8 cellular contexts compared by ENCODE assay signal in genomic region chr1:1273535-1274298, GRCh38. TPM values are rescaled to one million over a fixed set of nuclear protein-coding genes. Genes with fewer than 3 reads are reported as not detected.
A peak's percentile ranks its signal among the peaks of the same experiment; 100 is the strongest.
DNase-seq lines count a peak whose midpoint lies in the region; ATAC-seq and TF ChIP-seq lines count a peak whose summit lies in the region.

UBE2J2 (minus strand) TSS chr1:1273854; CDS start chr1:1267992, 5,862 bp downstream.

- H2BK15ac ChIP-seq in neuronal stem cell (ENCODE audit: low read length), result peak within 1 kb of the TSS; percentile 96

- H3K4me2 ChIP-seq in GM23338 (peak within 1 kb of the TSS; percentile 92), neuronal stem cell (ENCODE audit: insufficient read depth, low read length, poor library complexity, severe bottlenecking) (peak within 1 kb of the TSS; percentile 93)

- no peak within 1 kb of the TSS for H3K27ac ChIP-seq in GM23338 (ENCODE audit: low read depth)
- peak within 1 kb of the TSS; percentile 87 for H3K27ac ChIP-seq in SJSA1
- peak within 1 kb of the TSS; percentile 22 for H3K27ac ChIP-seq in neuronal stem cell (replicated peaks; ENCODE audit: low read length)
- peak within 1 kb of the TSS; percentile 60 for H3K27ac ChIP-seq in subcutaneous abdominal adipose tissue (ENCODE audit: low read depth, low read length)

- peaks cover 19% of the 10 kb centered on the region for H3K79me1 ChIP-seq in neuronal stem cell (ENCODE audit: low read depth, low read length)

- H3K9me3 Mint-ChIP-seq in GM23338, result peaks cover 3% of the 10 kb centered on the region; the same call in 1 of the 3 replicates

- H3K4me3 ChIP-seq in GM23338 (peak within 1 kb of the TSS; percentile 90), SJSA1 (peak within 1 kb of the TSS; percentile 100), neuronal stem cell (ENCODE audit: low read length in 2 of 2) (peak within 1 kb of the TSS; percentile 88 to 97), subcutaneous abdominal adipose tissue (ENCODE audit: low read depth in 1 of 5, low read length in 5 of 5) (peak within 1 kb of the TSS; percentile 66 to 90 (median 84))

- H4K8ac ChIP-seq in neuronal stem cell (ENCODE audit: low read depth, low read length), result peak within 1 kb of the TSS; percentile 98

- H3K36me3 Mint-ChIP-seq in GM23338 (ENCODE audit: low read depth), result peaks cover 11% of the 10 kb centered on the region; the same call in 2 of the 3 replicates

- peak within 1 kb of the TSS; percentile 88 for H3K4me3 Mint-ChIP-seq in GM23338

- H3K27me3 ChIP-seq in GM23338 (ENCODE audit: insufficient read depth), result no peaks in the 10 kb centered on the region
- H3K27me3 ChIP-seq in SJSA1 (replicated peaks), result no peaks in the 10 kb centered on the region
- no peaks in the 10 kb centered on the region for H3K27me3 ChIP-seq in neuronal stem cell (ENCODE audit: control insufficient read depth in 3 of 3, insufficient read depth in 3 of 3, low read depth in 1 of 3, low read length in 3 of 3)
- no peaks in the 10 kb centered on the region for H3K27me3 ChIP-seq in subcutaneous abdominal adipose tissue (ENCODE audit: control insufficient read depth in 5 of 5, insufficient read depth in 4 of 5, low read length in 5 of 5)

- ATAC-seq in GM23338, result peak; percentile 90

- H4K91ac ChIP-seq in neuronal stem cell (ENCODE audit: low read depth, low read length, poor library complexity), result peak within 1 kb of the TSS; percentile 92

- H3K36me3 ChIP-seq in GM23338 (ENCODE audit: insufficient read depth) (no peaks in the 10 kb centered on the region), SJSA1 (peaks cover 46% of the 10 kb centered on the region), neuronal stem cell (replicated peaks in 1 of 2; ENCODE audit: control insufficient read depth in 2 of 2, insufficient read depth in 2 of 2, low read length in 2 of 2) (peaks cover 10 to 34% of the 10 kb centered on the region in 2 donors), subcutaneous abdominal adipose tissue (ENCODE audit: control insufficient read depth in 5 of 5, insufficient read depth in 5 of 5, low read length in 5 of 5) (peaks cover 0 to 5% (median 0%) of the 10 kb centered on the region in 5 donors)

- H3K27ac Mint-ChIP-seq in GM23338, result peak within 1 kb of the TSS; percentile 82

- H3K9ac ChIP-seq in neuronal stem cell (ENCODE audit: low read depth, low read length, poor library complexity), result peak within 1 kb of the TSS; percentile 96
- peak within 1 kb of the TSS; percentile 50 to 97 (median 95) for H3K9ac ChIP-seq in subcutaneous abdominal adipose tissue (ENCODE audit: low read length in 5 of 5)

- H3F3A ChIP-seq in GM23338 (replicated peaks; ENCODE audit: low read depth), result no peaks in the 10 kb centered on the region

- peak within 1 kb of the TSS; percentile 99 for H3K23ac ChIP-seq in neuronal stem cell (ENCODE audit: low read depth, low read length, poor library complexity)

- peak; percentile 67 for DNase-seq in DMS79 (lab: John Stamatoyannopoulos, UW)
- DNase-seq in GM23338 (ENCODE audit: low spot score), result peak; percentile 96
- peak; percentile 79 for DNase-seq in M059J (ENCODE audit: low read depth)
- DNase-seq in SJSA1 (ENCODE audit: low read depth in 1 of 2, low spot score in 2 of 2), result peak; percentile 82 to 95
- peak; percentile 86 to 92 (median 90) for DNase-seq in activated naive CD4-positive, alpha-beta T cell (lab: John Stamatoyannopoulos, UW)
- DNase-seq in foreskin melanocyte, result peak; percentile 63
- peak; percentile 91 for DNase-seq in neuronal stem cell (ENCODE audit: low spot score)

- peak within 1 kb of the TSS; percentile 95 for H2BK12ac ChIP-seq in neuronal stem cell (ENCODE audit: low read length)

- peak within 1 kb of the TSS; percentile 88 for H2AFZ ChIP-seq in GM23338
- peak within 1 kb of the TSS; percentile 98 for H2AFZ ChIP-seq in neuronal stem cell (ENCODE audit: low read length)

- H2BK5ac ChIP-seq in neuronal stem cell (ENCODE audit: low read length), result peak within 1 kb of the TSS; percentile 90

- H3K14ac ChIP-seq in neuronal stem cell (ENCODE audit: low read length), result peak within 1 kb of the TSS; percentile 98

- H3K9me3 ChIP-seq in SJSA1 (replicated peaks) (no peaks in the 10 kb centered on the region; the same call in 1 of the 2 replicates), neuronal stem cell (replicated peaks in 1 of 2; ENCODE audit: control insufficient read depth in 2 of 2, insufficient read depth in 1 of 2, low read depth in 1 of 2, low read length in 2 of 2) (peaks cover 0 to 2% of the 10 kb centered on the region in 2 donors), subcutaneous abdominal adipose tissue (ENCODE audit: control insufficient read depth in 5 of 5, low read length in 5 of 5) (no peaks in the 10 kb centered on the region)

- peaks cover 40% of the 10 kb centered on the region for H3K79me2 ChIP-seq in GM23338 (replicated peaks; ENCODE audit: insufficient read depth)

- H3K4ac ChIP-seq in neuronal stem cell (ENCODE audit: low read length), result peak within 1 kb of the TSS; percentile 89

- peak within 1 kb of the TSS; percentile 100 for H3K18ac ChIP-seq in neuronal stem cell (ENCODE audit: low read length)

- peaks cover 18% of the 10 kb centered on the region for H4K20me1 ChIP-seq in GM23338 (replicated peaks; ENCODE audit: insufficient read depth)

- no CpG with 5 or more reads among the region's 103 CpGs for WGBS in neuronal stem cell (ENCODE audit: extremely low coverage in 2 of 2, insufficient read length in 2 of 2, insufficient replicate concordance in 1 of 2), 2 donors

- H3K27me3 Mint-ChIP-seq in GM23338 (ENCODE audit: insufficient read depth, low read depth, poor library complexity), result peaks cover 14% of the 10 kb centered on the region

- H2BK120ac ChIP-seq in neuronal stem cell (ENCODE audit: low read depth, low read length), result peak within 1 kb of the TSS; percentile 87

- peak within 1 kb of the TSS; percentile 99 for H2AK5ac ChIP-seq in neuronal stem cell (ENCODE audit: low read depth, low read length)

- peaks cover 25% of the 10 kb centered on the region for H3K4me1 Mint-ChIP-seq in GM23338

- H3K4me1 ChIP-seq in GM23338 (ENCODE audit: insufficient read depth), result no peaks in the 10 kb centered on the region; the same call in 1 of the 2 replicates
- peaks cover 66% of the 10 kb centered on the region for H3K4me1 ChIP-seq in SJSA1 (replicated peaks)
- H3K4me1 ChIP-seq in neuronal stem cell (ENCODE audit: control insufficient read depth in 2 of 2, insufficient read depth in 1 of 2, low read depth in 1 of 2, low read length in 2 of 2), result peaks cover 14 to 20% of the 10 kb centered on the region in 2 donors
- H3K4me1 ChIP-seq in subcutaneous abdominal adipose tissue (ENCODE audit: control insufficient read depth in 5 of 5, insufficient read depth in 5 of 5, low read length in 5 of 5), result peaks cover 15 to 46% (median 44%) of the 10 kb centered on the region in 5 donors

- TF ChIP-seq CTCF in GM23338 (conservative IDR thresholded peaks at IDR 0.05; ENCODE audit: low read depth in 2 of 2), result no peak

- no peaks in the 10 kb centered on the region for H3K9me2 ChIP-seq in GM23338 (ENCODE audit: insufficient read depth)

TF ChIP-seq in GM23338, 12 proteins besides CTCF, POLR2A, EP300 and RAD21 (continues in another document):
- no peak for TF ChIP-seq EZH2phosphoT487 (IDR thresholded peaks at IDR 0.05; ENCODE audit: unreplicated experiment)
- no peak for TF ChIP-seq REST (IDR thresholded peaks at IDR 0.05; ENCODE audit: unreplicated experiment)
- TF ChIP-seq ETS1 (IDR thresholded peaks at IDR 0.05), result peak; percentile 88
- no peak for TF ChIP-seq ZNF331 (CRISPR knock-in tag; IDR thresholded peaks at IDR 0.05; ENCODE audit: low read depth)
- peak; percentile 72 for TF ChIP-seq POLR2AphosphoS5 (IDR thresholded peaks at IDR 0.05; ENCODE audit: low read depth)
- TF ChIP-seq STAT1 (IDR thresholded peaks at IDR 0.05; ENCODE audit: unreplicated experiment), result no peak
- TF ChIP-seq JUNB (IDR thresholded peaks at IDR 0.05; ENCODE audit: unreplicated experiment), result no peak
- TF ChIP-seq CREB1 (CRISPR knock-in tag; IDR thresholded peaks at IDR 0.05; ENCODE audit: low read depth), result peak; percentile 46; the same call in 1 of the 2 replicates

RNA-seq across cellular contexts. Expression of gene UBE2J2, which starts in this region (rescaled TPM):
- total RNA-seq in GM23338 (2014; rRNA removed; shearing (Covaris generic)), result 70.2 and 73.5 TPM in 2 replicates
- 47.1 and 49.5 TPM in 2 replicates for polyA plus RNA-seq in GM23338 (2016; fragmentation: Nextera tagmentation; extraction: Ambion mirVana)
- total RNA-seq in M059J (2014; rRNA removed; shearing (Covaris generic)), result 42.8 and 59.5 TPM in 2 replicates
- 92.1 and 96.6 TPM in 2 replicates for total RNA-seq in SJSA1 (2014; rRNA removed; shearing (Covaris generic))
- 43.4 TPM for polyA plus RNA-seq in neuronal stem cell (2013, experiment 1 of 2)
- 42.6 TPM for polyA plus RNA-seq in neuronal stem cell (2013, experiment 2 of 2)
